1 cellular context compared by ENCODE assay signal in genomic region chr2:160425794-160426193, GRCh38.
TF ChIP-seq lines count a peak whose summit lies in the region.

No MANE protein-coding gene starts in this region.

TF ChIP-seq in IMR-90, 13 proteins besides CTCF, POLR2A, EP300 and RAD21:
- TF ChIP-seq CEBPB (IDR thresholded peaks at IDR 0.05; ENCODE audit: low read depth, low read length) (peak; percentile 32; the same call in 1 of the 2 replicates), USF2 (IDR thresholded peaks at IDR 0.05; ENCODE audit: low read depth, low read length) (no peak)
